In the genomic region with DNA sequence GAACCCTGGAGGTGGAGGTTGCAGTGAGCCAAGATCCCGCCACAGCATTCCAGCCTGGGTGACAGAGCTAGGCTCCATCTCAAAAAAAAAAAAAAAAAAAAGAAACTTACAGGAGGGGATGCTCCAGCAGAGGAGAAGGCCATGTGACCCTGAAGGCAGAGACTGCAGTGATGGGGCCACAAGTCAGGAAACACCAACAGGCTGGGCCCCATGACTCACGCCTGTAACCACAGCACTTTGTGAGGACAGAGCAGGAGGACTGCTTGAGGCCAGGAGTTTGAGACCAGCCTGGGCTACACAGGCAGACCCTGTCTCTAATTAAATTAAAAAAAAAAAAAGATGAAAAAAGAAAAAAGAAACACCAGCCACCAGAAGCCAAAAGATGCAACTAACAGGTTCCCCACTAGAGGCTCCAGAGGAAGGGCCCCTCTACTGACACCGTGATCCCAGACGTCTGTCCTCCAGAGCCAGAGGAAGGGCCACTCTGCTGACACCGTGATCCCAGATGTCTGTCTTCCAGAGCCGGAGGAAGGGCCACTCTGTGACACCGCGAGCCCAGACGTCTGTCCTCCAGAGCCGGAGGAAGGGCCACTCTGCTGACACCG, we compare ENCODE assay signal across 1 cellular context.
TF ChIP-seq lines count a peak whose summit lies in the region.

No MANE protein-coding gene starts in this region.

TF ChIP-seq in K562, 482 proteins besides CTCF, POLR2A, EP300 and RAD21 (continued from another document):
- TF ChIP-seq, protein P1, sequence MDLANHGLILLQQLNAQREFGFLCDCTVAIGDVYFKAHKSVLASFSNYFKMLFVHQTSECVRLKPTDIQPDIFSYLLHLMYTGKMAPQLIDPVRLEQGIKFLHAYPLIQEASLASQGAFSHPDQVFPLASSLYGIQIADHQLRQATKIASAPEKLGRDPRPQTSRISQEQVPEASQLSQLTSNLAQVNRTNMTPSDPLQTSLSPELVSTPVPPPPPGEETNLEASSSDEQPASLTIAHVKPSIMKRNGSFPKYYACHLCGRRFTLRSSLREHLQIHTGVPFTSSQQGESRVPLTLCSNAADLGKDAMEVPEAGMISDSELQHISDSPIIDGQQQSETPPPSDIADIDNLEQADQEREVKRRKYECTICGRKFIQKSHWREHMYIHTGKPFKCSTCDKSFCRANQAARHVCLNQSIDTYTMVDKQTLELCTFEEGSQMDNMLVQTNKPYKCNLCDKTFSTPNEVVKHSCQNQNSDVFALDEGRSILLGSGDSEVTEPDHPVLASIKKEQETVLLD (IDR thresholded peaks at IDR 0.05): no peak
- TF ChIP-seq NR3C1 (CRISPR knock-in tag; IDR thresholded peaks at IDR 0.05): no peak
- TF ChIP-seq PHF20 (IDR thresholded peaks at IDR 0.05; ENCODE audit: partially characterized antibody): no peak
- TF ChIP-seq L3MBTL2 (IDR thresholded peaks at IDR 0.05): no peak
- no peak for TF ChIP-seq NCOA4 (IDR thresholded peaks at IDR 0.05; ENCODE audit: partially characterized antibody)
- TF ChIP-seq KLF13 (tag; IDR thresholded peaks at IDR 0.05; ENCODE audit: borderline replicate concordance, low read depth): no peak
- TF ChIP-seq, protein P2, sequence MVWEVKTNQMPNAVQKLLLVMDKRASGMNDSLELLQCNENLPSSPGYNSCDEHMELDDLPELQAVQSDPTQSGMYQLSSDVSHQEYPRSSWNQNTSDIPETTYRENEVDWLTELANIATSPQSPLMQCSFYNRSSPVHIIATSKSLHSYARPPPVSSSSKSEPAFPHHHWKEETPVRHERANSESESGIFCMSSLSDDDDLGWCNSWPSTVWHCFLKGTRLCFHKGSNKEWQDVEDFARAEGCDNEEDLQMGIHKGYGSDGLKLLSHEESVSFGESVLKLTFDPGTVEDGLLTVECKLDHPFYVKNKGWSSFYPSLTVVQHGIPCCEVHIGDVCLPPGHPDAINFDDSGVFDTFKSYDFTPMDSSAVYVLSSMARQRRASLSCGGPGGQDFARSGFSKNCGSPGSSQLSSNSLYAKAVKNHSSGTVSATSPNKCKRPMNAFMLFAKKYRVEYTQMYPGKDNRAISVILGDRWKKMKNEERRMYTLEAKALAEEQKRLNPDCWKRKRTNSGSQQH (CRISPR knock-in tag; IDR thresholded peaks at IDR 0.05): no peak
- TF ChIP-seq SMARCB1 (IDR thresholded peaks at IDR 0.05; ENCODE audit: insufficient read length, low read depth): no peak
- TF ChIP-seq, protein P3, sequence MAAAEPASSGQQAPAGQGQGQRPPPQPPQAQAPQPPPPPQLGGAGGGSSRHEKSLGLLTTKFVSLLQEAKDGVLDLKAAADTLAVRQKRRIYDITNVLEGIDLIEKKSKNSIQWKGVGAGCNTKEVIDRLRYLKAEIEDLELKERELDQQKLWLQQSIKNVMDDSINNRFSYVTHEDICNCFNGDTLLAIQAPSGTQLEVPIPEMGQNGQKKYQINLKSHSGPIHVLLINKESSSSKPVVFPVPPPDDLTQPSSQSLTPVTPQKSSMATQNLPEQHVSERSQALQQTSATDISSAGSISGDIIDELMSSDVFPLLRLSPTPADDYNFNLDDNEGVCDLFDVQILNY (CRISPR knock-in tag; IDR thresholded peaks at IDR 0.05): no peak
- no peak for TF ChIP-seq RFX7 (CRISPR knock-in tag; IDR thresholded peaks at IDR 0.05)
- no peak for TF ChIP-seq MAZ (CRISPR knock-in tag; conservative IDR thresholded peaks at IDR 0.05 in 1 of 2, IDR thresholded peaks at IDR 0.05 in 1 of 2)
- TF ChIP-seq HMG20B (CRISPR knock-in tag; IDR thresholded peaks at IDR 0.05): no peak
- no peak for TF ChIP-seq NRF1 (conservative IDR thresholded peaks at IDR 0.05 in 1 of 2, IDR thresholded peaks at IDR 0.05 in 1 of 2)
